ENCODE assay signal across 13 cellular contexts in genomic region chr4:16532240-16532990, GRCh38.
DNase-seq lines count a peak whose midpoint lies in the region; ATAC-seq and TF ChIP-seq lines count a peak whose summit lies in the region.
"Had no signal": no experiment of that assay in that cellular context is flagged by ENCODE, and none has a peak within 500 bp of the region (broad histone marks: within the 10 kb centered on the region; RNA-seq: fewer than 3 reads in every experiment).

No MANE protein-coding gene starts in this region.

- peak overlapping the region in 1 of 4 donors; percentile 12 for H3K4me3 ChIP-seq in adrenal gland
- H3K4me3 ChIP-seq in fibroblast of villous mesenchyme (ENCODE audit: low read depth, low read length): no peak overlapping the region
- H3K4me3 ChIP-seq in neutrophil (ENCODE audit: low read depth in 1 of 2, low read length in 1 of 2): no peak overlapping the region

- H3K9me3 ChIP-seq in adrenal gland (replicated peaks in 1 of 3): no peaks in the 10 kb centered on the region
- H3K9me3 ChIP-seq in neutrophil: no peaks in the 10 kb centered on the region

- peak overlapping the region in 1 of 5 donors; percentile 11 for H3K27ac ChIP-seq in adrenal gland
- peak overlapping the region; percentile 66 for H3K27ac ChIP-seq in neutrophil

- intact Hi-C loops in adrenal gland (cut with DNase I): no loop called here

- peak; percentile 94 for DNase-seq in EH (ENCODE audit: low read depth)
- peak in 6 of 7 donors; percentile 11 to 61 (median 32) for DNase-seq in adrenal gland
- peak; percentile 70 for DNase-seq in fibroblast of villous mesenchyme (ENCODE audit: low read depth)
- DNase-seq in stimulated activated CD4-positive, alpha-beta T cell treated with anti-CD3 and anti-CD28 coated beads, Interleukin-2, amount 100 ng/mL, for 24 hours: no peak
- no peak for DNase-seq in activated CD4-positive, alpha-beta T cell treated with anti-CD3 and anti-CD28 coated beads for 4 hours
- DNase-seq: activated CD4-positive, alpha-beta T cell treated with anti-CD3 and anti-CD28 coated beads for 48 hours; activated naive CD4-positive, alpha-beta T cell treated with anti-CD3 and anti-CD28 coated beads, Interleukin-2, amount 50 U/mL, for 16 hours; CD8-positive, alpha-beta T cell; erythroblast; stimulated activated CD4-positive, alpha-beta T cell treated with anti-CD3 and anti-CD28 coated beads, Interleukin-4, amount 100 ng/mL, for 1 hour had no signal

- TF ChIP-seq POLR2A in adrenal gland (IDR thresholded peaks at IDR 0.05): no peak

- TF ChIP-seq CTCF in adrenal gland (IDR thresholded peaks at IDR 0.05) (no peak), fibroblast of villous mesenchyme (IDR thresholded peaks at IDR 0.05; ENCODE audit: insufficient read depth, low read depth, low read length) (no peak), neutrophil (IDR thresholded peaks at IDR 0.05) (no peak)

- ATAC-seq in GM19035 (IDR thresholded peaks at IDR 0.05; ENCODE audit: unreplicated experiment) (no peak), HG03565 (IDR thresholded peaks at IDR 0.05; ENCODE audit: unreplicated experiment) (no peak)
- ATAC-seq: CD8-positive, alpha-beta T cell had no signal

- H3K36me3 ChIP-seq in adrenal gland (replicated peaks in 1 of 2): no peaks in the 10 kb centered on the region
- H3K36me3 ChIP-seq in neutrophil: no peaks in the 10 kb centered on the region

- H3K4me1 ChIP-seq in adrenal gland (replicated peaks in 1 of 2): peaks cover 0 to 16% of the 10 kb centered on the region in 2 donors
- peaks cover 36 to 48% of the 10 kb centered on the region in 2 experiments for H3K4me1 ChIP-seq in neutrophil (ENCODE audit: control insufficient read depth in 1 of 2, insufficient read depth in 1 of 2, low read depth in 1 of 2, low read length in 1 of 2)

- 46 to 53% (median 46%) methylated on average over 6 of the region's 6 CpGs for WGBS in adrenal gland, 4 donors

- no peaks in the 10 kb centered on the region for H3K27me3 ChIP-seq in adrenal gland
- H3K27me3 ChIP-seq in neutrophil: no peaks in the 10 kb centered on the region

Comparison
In these comparisons a context has a peak if more than half of its experiments do, and no peak if none do; other contexts are left out.
1. DNase-seq: peak in EH (single experiment), adrenal gland (6 of 7) and fibroblast of villous mesenchyme (single experiment); none in stimulated activated CD4-positive, alpha-beta T cell treated with anti-CD3 and anti-CD28 coated beads, Interleukin-2, amount 100 ng/mL, for 24 hours (0 of 2) and activated CD4-positive, alpha-beta T cell treated with anti-CD3 and anti-CD28 coated beads for 4 hours (0 of 2).